16 cellular contexts compared by ENCODE assay signal in the genomic region with DNA sequence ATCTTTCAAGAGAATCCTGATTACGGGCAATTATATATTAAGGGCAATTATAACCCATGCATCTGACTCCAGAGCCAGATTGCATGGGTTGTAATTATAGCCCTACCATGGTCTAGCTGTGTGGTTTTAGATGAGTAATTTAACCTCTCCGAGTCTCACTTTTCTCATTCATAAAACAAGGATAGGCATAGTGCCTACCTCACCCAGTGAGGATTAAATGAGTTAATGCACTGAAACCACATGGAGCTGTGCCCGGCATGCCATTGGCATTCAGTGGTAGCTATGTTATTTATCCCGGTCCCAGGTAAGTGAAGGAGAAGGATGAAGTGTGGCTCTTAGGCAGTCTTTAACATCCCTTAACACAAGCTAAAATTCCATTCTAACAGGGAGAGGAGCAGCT. TPM values are rescaled to one million over a fixed set of nuclear protein-coding genes. Genes with fewer than 3 reads are reported as not detected.
"Had no signal": no experiment of that assay in that cellular context is flagged by ENCODE, and none has a peak within 500 bp of the region (broad histone marks: within the 10 kb centered on the region; RNA-seq: fewer than 3 reads in every experiment).

No MANE protein-coding gene starts in this region.

- H3K27ac ChIP-seq: brain microvascular endothelial cell, heart left ventricle, pancreas, thoracic aorta had no signal

- H3K36me3 ChIP-seq: brain microvascular endothelial cell, pancreas had no signal

- H3K4me1 Mint-ChIP-seq: neural crest cell had no signal

- DNase-seq: activated CD4-positive, alpha-beta T cell treated with anti-CD3 and anti-CD28 coated beads for 1 hour; activated CD4-positive, alpha-beta T cell treated with anti-CD3 and anti-CD28 coated beads, Interleukin-2, amount 50 U/mL, for 4 hours; brain microvascular endothelial cell; effector memory CD4-positive, alpha-beta T cell; heart left ventricle; left colon; midbrain; pancreas; stimulated activated CD4-positive, alpha-beta T cell treated with anti-CD3 and anti-CD28 coated beads, Interleukin-2, amount 100 ng/mL, for 24 hours; T-helper 9 cell had no signal

- H3K4me3 ChIP-seq: heart left ventricle, lung, pancreas, thoracic aorta had no signal

- ATAC-seq: heart left ventricle, left colon, pancreas, sciatic nerve had no signal

- H3K27ac Mint-ChIP-seq: activated naive CD4-positive, alpha-beta T cell treated with anti-CD3 and anti-CD28 coated beads, Interleukin-2, amount 50 U/mL, for 72 hours; dendritic cell treated with granulocyte-macrophage colony-stimulating factor and Interleukin-4, amounts not matched to agents 40 ng/mL and 50 ng/mL, for 4 days had no signal

- H3K4me3 Mint-ChIP-seq: dendritic cell treated with granulocyte-macrophage colony-stimulating factor and Interleukin-4, amounts not matched to agents 40 ng/mL and 50 ng/mL, for 4 days; neural crest cell had no signal

- H3K4me1 ChIP-seq: pancreas had no signal

- H3K27me3 Mint-ChIP-seq: dendritic cell treated with granulocyte-macrophage colony-stimulating factor and Interleukin-4, amounts not matched to agents 40 ng/mL and 50 ng/mL, for 4 days had no signal

- H3K27me3 ChIP-seq: brain microvascular endothelial cell had no signal

- H3K9me3 ChIP-seq: pancreas had no signal

RNA-seq across cellular contexts. Expression of gene SNX20, which starts 6.3 kb away (rescaled TPM):
- total RNA-seq: neural crest cell had no signal
